19 cellular contexts compared by ENCODE assay signal in the genomic region with DNA sequence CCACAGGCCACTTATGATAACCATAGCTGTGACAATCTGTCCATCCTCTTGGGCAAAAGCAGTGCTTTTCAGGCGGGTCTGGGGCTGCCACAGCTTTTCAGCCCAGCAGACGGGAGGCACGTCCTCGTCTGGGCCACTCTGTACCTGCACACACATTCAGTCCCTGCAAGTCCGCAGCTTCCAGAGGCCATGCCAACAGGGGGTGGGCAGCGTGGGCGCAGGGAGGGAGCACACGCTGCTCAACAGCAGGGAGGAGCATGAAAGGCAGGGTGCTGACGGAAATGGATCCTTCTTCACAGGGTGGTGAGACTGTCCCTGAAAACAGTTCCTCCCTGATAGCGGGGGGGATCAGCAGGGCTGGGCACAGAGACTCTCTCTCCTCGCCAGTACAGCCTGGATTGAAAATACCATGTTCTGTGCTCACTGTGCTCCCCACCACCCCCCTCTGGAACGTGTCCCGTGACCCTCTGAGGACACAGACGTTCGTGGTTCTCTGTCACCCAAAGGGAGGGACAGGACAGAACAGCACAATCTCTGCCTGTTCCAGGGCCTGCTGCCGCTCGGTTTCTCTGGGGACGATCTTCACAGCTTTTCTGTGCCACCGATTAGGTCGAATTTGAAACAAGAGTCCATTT. TPM values are rescaled to one million over a fixed set of nuclear protein-coding genes. Genes with fewer than 3 reads are reported as not detected.
DNase-seq lines count a peak whose midpoint lies in the region; ATAC-seq and TF ChIP-seq lines count a peak whose summit lies in the region.
"Had no signal": no experiment of that assay in that cellular context is flagged by ENCODE, and none has a peak within 500 bp of the region (broad histone marks: within the 10 kb centered on the region; RNA-seq: fewer than 3 reads in every experiment).

No MANE protein-coding gene starts in this region.

- no peak for TF ChIP-seq POLR2A in testis (IDR thresholded peaks at IDR 0.05)

- no peaks in the 10 kb centered on the region for H3K9me3 ChIP-seq in cardiac muscle cell (ENCODE audit: low read depth)
- no peaks in the 10 kb centered on the region for H3K9me3 ChIP-seq in testis
- no peaks in the 10 kb centered on the region for H3K9me3 ChIP-seq in upper lobe of right lung

- peaks cover 73% of the 10 kb centered on the region for H3K4me1 ChIP-seq in cardiac muscle cell (ENCODE audit: low read depth)
- peaks cover 80% of the 10 kb centered on the region for H3K4me1 ChIP-seq in testis
- H3K4me1 ChIP-seq in upper lobe of right lung = peaks cover 3% of the 10 kb centered on the region

- H3K27ac ChIP-seq in angular gyrus (ENCODE audit: low read depth, low read length) = peak overlapping the region; percentile 22
- peak overlapping the region; percentile 93 for H3K27ac ChIP-seq in cardiac muscle cell
- peak overlapping the region; percentile 10 to 38 for H3K27ac ChIP-seq in testis
- no peak overlapping the region for H3K27ac ChIP-seq in upper lobe of right lung
- H3K27ac ChIP-seq: PC-9, SK-N-MC had no signal

- intact Hi-C loops in testis (cut with DNase I; ENCODE audit: low total_unique reads) (no loop called here), upper lobe of right lung (cut with DNase I) (no loop called here)

- DNase-seq in cardiac muscle cell (ENCODE audit: low read depth in 1 of 2, low spot score in 1 of 2) = no peak
- DNase-seq in medulla oblongata (ENCODE audit: extremely low spot score) = peak; percentile 32
- DNase-seq in testis = no peak
- DNase-seq in NCI-H1694 (lab: John Stamatoyannopoulos, UW) = no peak
- DNase-seq in upper lobe of right lung = no peak
- no peak for DNase-seq in stimulated activated CD4-positive, alpha-beta T cell treated with anti-CD3 and anti-CD28 coated beads, Interleukin-2, amount 100 ng/mL, for 48 hours
- DNase-seq: ACHN; CD4-positive, alpha-beta memory T cell; DMS79; KBM-7; NCI-H1436 treated with DMSO at 0.1 percent for 48 hours; NCI-H2081; NCI-H510A; NCI-H82; PC-9 had no signal

- H3K36me3 ChIP-seq in cardiac muscle cell (no peaks in the 10 kb centered on the region), testis (ENCODE audit: low read depth, missing control alignments) (no peaks in the 10 kb centered on the region), upper lobe of right lung (no peaks in the 10 kb centered on the region)

- WGBS in testis, 2 donors = 51 to 59% methylated on average over 13 to 20 of the region's 20 CpGs

- no peak for ATAC-seq in upper lobe of right lung
- ATAC-seq: HCT116 had no signal

- H3K4me3 ChIP-seq in cardiac muscle cell (no peak overlapping the region), testis (no peak overlapping the region), upper lobe of right lung (no peak overlapping the region)
- H3K4me3 ChIP-seq: PC-9, SK-N-MC had no signal

- H3K27me3 ChIP-seq in cardiac muscle cell (no peaks in the 10 kb centered on the region), testis (no peaks in the 10 kb centered on the region), upper lobe of right lung (no peaks in the 10 kb centered on the region)

- no peak for TF ChIP-seq CTCF in cardiac muscle cell (IDR thresholded peaks at IDR 0.05; ENCODE audit: low read depth, low read length)
- TF ChIP-seq CTCF in testis (IDR thresholded peaks at IDR 0.05) = no peak
- TF ChIP-seq CTCF in upper lobe of right lung (IDR thresholded peaks at IDR 0.05) = no peak

RNA-seq across cellular contexts. Expression of gene PEMT, which starts 41.7 kb away (rescaled TPM):
- total RNA-seq in cardiac muscle cell (126 and 196 TPM in 2 replicates), testis (100 to 1,000 TPM in 1 of 2 donors, 10 to 100 TPM in 1; 83.1 to 120 TPM), upper lobe of right lung (29.6 TPM)
- polyA plus RNA-seq in cardiac muscle cell (135 and 141 TPM in 2 replicates), testis (ENCODE audit: insufficient read depth, low read depth, low replicate concordance) (66.0 TPM)

RNA-seq across cellular contexts. Expression of gene RASD1, which starts 53.7 kb away (rescaled TPM):
- total RNA-seq in cardiac muscle cell = 17.1 and 28.4 TPM in 2 replicates
- 22.0 and 24.3 TPM in 2 replicates for polyA plus RNA-seq in cardiac muscle cell
- total RNA-seq in testis = 100 to 1,000 TPM in 1 of 2 donors, 10 to 100 TPM in 1; 99.7 to 129 TPM
- polyA plus RNA-seq in testis (ENCODE audit: insufficient read depth, low read depth, low replicate concordance) = 50.1 TPM
- total RNA-seq in upper lobe of right lung = 39.2 TPM
- total RNA-seq: G401 had no signal
